ENCODE assay signal across 17 cellular contexts in the genomic region with DNA sequence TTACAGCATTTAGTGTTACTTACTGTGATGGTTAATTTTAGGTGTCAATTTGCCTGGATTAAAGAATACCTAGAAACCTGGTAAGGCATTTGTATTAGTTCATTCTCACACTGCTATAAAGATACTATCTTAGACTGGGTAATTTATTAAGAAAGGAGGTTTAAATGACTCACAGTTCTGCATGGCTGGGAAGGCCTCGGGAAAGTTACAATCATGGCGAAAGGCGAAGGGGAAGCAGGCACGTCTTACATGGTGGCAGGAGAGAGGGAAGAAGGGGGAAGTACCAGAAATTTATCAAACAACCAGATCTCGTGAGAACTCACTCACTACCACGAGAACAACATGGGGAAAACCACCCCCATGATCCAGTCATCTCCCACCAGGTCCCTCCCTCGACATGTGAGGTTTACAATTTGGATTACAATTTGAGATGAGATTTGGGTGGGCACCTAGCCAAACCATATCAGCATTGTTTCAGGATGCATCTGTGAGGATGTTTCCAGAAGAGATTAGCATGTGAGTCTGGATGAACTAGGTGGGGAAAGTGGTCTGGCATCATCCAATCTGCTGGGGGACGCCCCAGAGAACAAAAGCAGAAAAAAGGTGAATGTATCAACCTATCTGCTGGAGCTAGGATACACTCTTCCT.
"Had no signal": no experiment of that assay in that cellular context is flagged by ENCODE, and none has a peak within 500 bp of the region (broad histone marks: within the 10 kb centered on the region; RNA-seq: fewer than 3 reads in every experiment).

No MANE protein-coding gene starts in this region.

- H3K27ac Mint-ChIP-seq: activated CD4-positive, alpha-beta T cell treated with anti-CD3 and anti-CD28 coated beads for 36 hours; activated CD8-positive, alpha-beta T cell treated with anti-CD3 and anti-CD28 coated beads, Interleukin-2, amount 10 ng/mL, durations not matched to agents 7 days and 5 days; activated naive CD8-positive, alpha-beta T cell treated with anti-CD3 and anti-CD28 coated beads, Interleukin-2, amount 10 ng/mL, durations not matched to agents 7 days and 5 days; effector memory CD8-positive, alpha-beta T cell; natural killer cell treated with Interleukin-12 subunit alpha and Interleukin-12 subunit beta and Interleukin-15 and Interleukin-18, amount 100 ng/mL, for 72 hours; progenitor cell of endocrine pancreas; stimulated activated naive CD8-positive, alpha-beta T cell treated with anti-CD3 and anti-CD28 coated beads, Interleukin-15, Interleukin-2, amounts not matched to agents 100 ng/mL and 50 ng/mL, for 24 hours; T-helper 17 cell had no signal

- H3K27ac ChIP-seq: breast epithelium, epithelial cell of prostate, suprapubic skin had no signal

- ATAC-seq: activated CD4-positive, alpha-beta T cell treated with anti-CD3 and anti-CD28 coated beads for 36 hours; activated CD8-positive, alpha-beta T cell treated with anti-CD3 and anti-CD28 coated beads, Interleukin-2, amount 10 ng/mL, durations not matched to agents 7 days and 5 days; effector memory CD8-positive, alpha-beta T cell; natural killer cell treated with Interleukin-12 subunit alpha and Interleukin-12 subunit beta and Interleukin-15 and Interleukin-18, amount 100 ng/mL, for 72 hours; sciatic nerve; T-helper 17 cell had no signal

- H3K27me3 ChIP-seq: breast epithelium, suprapubic skin had no signal

- DNase-seq: activated CD4-positive, alpha-beta T cell treated with anti-CD3 and anti-CD28 coated beads for 36 hours; activated CD8-positive, alpha-beta memory T cell treated with anti-CD3 and anti-CD28 coated beads, Interleukin-2, amount 50 U/mL, for 48 hours; activated CD8-positive, alpha-beta T cell treated with anti-CD3 and anti-CD28 coated beads, Interleukin-2, amount 10 ng/mL, durations not matched to agents 7 days and 5 days; activated naive CD8-positive, alpha-beta T cell treated with anti-CD3 and anti-CD28 coated beads, Interleukin-2, amount 10 ng/mL, durations not matched to agents 7 days and 5 days; anterior cingulate cortex; cerebellar nuclear complex; effector memory CD8-positive, alpha-beta T cell; head of caudate nucleus; occipital lobe; T-helper 17 cell had no signal

- H3K9me3 ChIP-seq: breast epithelium, suprapubic skin had no signal

- H3K36me3 Mint-ChIP-seq: activated naive CD8-positive, alpha-beta T cell treated with anti-CD3 and anti-CD28 coated beads, Interleukin-2, amount 10 ng/mL, durations not matched to agents 7 days and 5 days; natural killer cell treated with Interleukin-12 subunit alpha and Interleukin-12 subunit beta and Interleukin-15 and Interleukin-18, amount 100 ng/mL, for 72 hours had no signal

- H3K4me1 Mint-ChIP-seq: activated naive CD8-positive, alpha-beta T cell treated with anti-CD3 and anti-CD28 coated beads, Interleukin-2, amount 10 ng/mL, durations not matched to agents 7 days and 5 days had no signal

- H3K9me3 Mint-ChIP-seq: activated naive CD8-positive, alpha-beta T cell treated with anti-CD3 and anti-CD28 coated beads, Interleukin-2, amount 10 ng/mL, durations not matched to agents 7 days and 5 days; effector memory CD8-positive, alpha-beta T cell; natural killer cell treated with Interleukin-12 subunit alpha and Interleukin-12 subunit beta and Interleukin-15 and Interleukin-18, amount 100 ng/mL, for 72 hours; stimulated activated naive CD8-positive, alpha-beta T cell treated with anti-CD3 and anti-CD28 coated beads, Interleukin-15, Interleukin-2, amounts not matched to agents 100 ng/mL and 50 ng/mL, for 24 hours had no signal

- H3K4me3 Mint-ChIP-seq: activated CD4-positive, alpha-beta T cell treated with anti-CD3 and anti-CD28 coated beads for 36 hours; activated CD8-positive, alpha-beta T cell treated with anti-CD3 and anti-CD28 coated beads, Interleukin-2, amount 10 ng/mL, durations not matched to agents 7 days and 5 days; activated naive CD8-positive, alpha-beta T cell treated with anti-CD3 and anti-CD28 coated beads, Interleukin-2, amount 10 ng/mL, durations not matched to agents 7 days and 5 days; effector memory CD8-positive, alpha-beta T cell; natural killer cell treated with Interleukin-12 subunit alpha and Interleukin-12 subunit beta and Interleukin-15 and Interleukin-18, amount 100 ng/mL, for 72 hours; stimulated activated naive CD8-positive, alpha-beta T cell treated with anti-CD3 and anti-CD28 coated beads, Interleukin-15, Interleukin-2, amounts not matched to agents 100 ng/mL and 50 ng/mL, for 24 hours; T-helper 17 cell had no signal

- H3K4me3 ChIP-seq: breast epithelium, suprapubic skin had no signal

- H3K36me3 ChIP-seq: breast epithelium, suprapubic skin had no signal

- H3K4me1 ChIP-seq: breast epithelium, suprapubic skin had no signal

- H3K27me3 Mint-ChIP-seq: effector memory CD8-positive, alpha-beta T cell; progenitor cell of endocrine pancreas had no signal
